10 cellular contexts compared by ENCODE assay signal in the genomic region with DNA sequence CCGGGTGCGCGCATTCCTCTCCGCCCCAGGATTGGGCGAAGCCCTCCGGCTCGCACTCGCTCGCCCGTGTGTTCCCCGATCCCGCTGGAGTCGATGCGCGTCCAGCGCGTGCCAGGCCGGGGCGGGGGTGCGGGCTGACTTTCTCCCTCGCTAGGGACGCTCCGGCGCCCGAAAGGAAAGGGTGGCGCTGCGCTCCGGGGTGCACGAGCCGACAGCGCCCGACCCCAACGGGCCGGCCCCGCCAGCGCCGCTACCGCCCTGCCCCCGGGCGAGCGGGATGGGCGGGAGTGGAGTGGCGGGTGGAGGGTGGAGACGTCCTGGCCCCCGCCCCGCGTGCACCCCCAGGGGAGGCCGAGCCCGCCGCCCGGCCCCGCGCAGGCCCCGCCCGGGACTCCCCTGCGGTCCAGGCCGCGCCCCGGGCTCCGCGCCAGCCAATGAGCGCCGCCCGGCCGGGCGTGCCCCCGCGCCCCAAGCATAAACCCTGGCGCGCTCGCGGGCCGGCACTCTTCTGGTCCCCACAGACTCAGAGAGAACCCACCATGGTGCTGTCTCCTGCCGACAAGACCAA. TPM values are rescaled to one million over a fixed set of nuclear protein-coding genes. Genes with fewer than 3 reads are reported as not detected.
DNase-seq lines count a peak whose midpoint lies in the region; ATAC-seq, FAIRE-seq and TF ChIP-seq lines count a peak whose summit lies in the region.
"Not testable (repeated sequence)": the region's sequence is repeated elsewhere in the genome, so short reads cannot be mapped to it uniquely, and the experiment has no call there.
"Had no signal": no experiment of that assay in that cellular context is flagged by ENCODE, and none has a peak within 500 bp of the region (broad histone marks: within the 10 kb centered on the region; RNA-seq: fewer than 3 reads in every experiment).

HBA2 (plus strand) TSS at position 503 of the 568 bp plus-strand sequence; CDS start at position 540, 37 bp downstream.

- not testable (repeated sequence) for H3K36me3 ChIP-seq in CD8-positive, alpha-beta T cell (ENCODE audit: insufficient read depth, low read length); spleen; upper lobe of right lung

- TF ChIP-seq POLR2A in spleen (IDR thresholded peaks at IDR 0.05) = not testable (repeated sequence)

- not testable (repeated sequence) for H3K4me3 ChIP-seq in CD8-positive, alpha-beta T cell (ENCODE audit: low read depth, low read length); spleen; upper lobe of right lung

- POLR2A ChIA-PET in CD8-positive, alpha-beta T cell (lab: Charles Lee); activated B cell treated with CpG ODN at 0.5 μM for 24 hours (lab: Charles Lee): not testable (repeated sequence)

- not testable (repeated sequence) for H3K9me3 Mint-ChIP-seq in CD8-positive, alpha-beta T cell; activated B cell treated with CpG ODN at 0.5 μM for 24 hours; activated naive CD8-positive, alpha-beta T cell treated with anti-CD3 and anti-CD28 coated beads, Interleukin-2, amount 50 U/mL, for 24 hours; immature natural killer cell

- peaks cover 15% of the 10 kb centered on the region for H3K4me1 Mint-ChIP-seq in CD8-positive, alpha-beta T cell (ENCODE audit: low read depth)
- not testable (repeated sequence) for H3K4me1 Mint-ChIP-seq in activated B cell treated with CpG ODN at 0.5 μM for 24 hours
- peaks cover 13% of the 10 kb centered on the region for H3K4me1 Mint-ChIP-seq in activated naive CD8-positive, alpha-beta T cell treated with anti-CD3 and anti-CD28 coated beads, Interleukin-2, amount 50 U/mL, for 24 hours
- peaks cover 7 to 11% of the 10 kb centered on the region in 2 donors for H3K4me1 Mint-ChIP-seq in immature natural killer cell

- no CpG with 5 or more reads among the region's 74 CpGs for whole genome bisulfite sequencing in spleen, 5 donors

- CTCF ChIA-PET in CD8-positive, alpha-beta T cell (lab: Charles Lee); activated B cell treated with CpG ODN at 0.5 μM for 24 hours (lab: Charles Lee): not testable (repeated sequence)

- FAIRE-seq in frontal cortex (lab: Jason Lieb, UNC) = not testable (repeated sequence)

- not testable (repeated sequence) for H3K4me1 ChIP-seq in CD8-positive, alpha-beta T cell (ENCODE audit: insufficient read depth, low read length); upper lobe of right lung
- H3K4me1 ChIP-seq in spleen = peaks cover 0 to 27% (median 3%) of the 10 kb centered on the region in 6 donors

- peak; percentile 48 for ATAC-seq in CD8-positive, alpha-beta T cell
- peak; percentile 67 for ATAC-seq in activated B cell treated with CpG ODN at 0.5 μM for 24 hours (ENCODE audit: low read depth)
- ATAC-seq in activated naive CD8-positive, alpha-beta T cell treated with anti-CD3 and anti-CD28 coated beads, Interleukin-2, amount 50 U/mL, for 24 hours = peak; percentile 24
- ATAC-seq in upper lobe of right lung = not testable (repeated sequence)

- H3K4me3 Mint-ChIP-seq in CD8-positive, alpha-beta T cell = peak within 1 kb of the TSS; percentile 35
- H3K4me3 Mint-ChIP-seq in activated B cell treated with CpG ODN at 0.5 μM for 24 hours; activated naive CD8-positive, alpha-beta T cell treated with anti-CD3 and anti-CD28 coated beads, Interleukin-2, amount 50 U/mL, for 24 hours: not testable (repeated sequence)
- H3K4me3 Mint-ChIP-seq in immature natural killer cell = peak within 1 kb of the TSS in 3 of 5 donors; percentile 35 to 40 (median 36)

- H3K27ac ChIP-seq in CD8-positive, alpha-beta T cell (ENCODE audit: low read depth, low read length); spleen; upper lobe of right lung: not testable (repeated sequence)

- not testable (repeated sequence) for DNase-seq in CD8-positive, alpha-beta T cell; activated B cell treated with CpG ODN at 0.5 μM for 24 hours; activated naive CD8-positive, alpha-beta T cell treated with anti-CD3 and anti-CD28 coated beads, Interleukin-2, amount 50 U/mL, for 24 hours; frontal cortex (ENCODE audit: low spot score in 2 of 2); immature natural killer cell; mucosa of gallbladder (ENCODE audit: low spot score); spleen; upper lobe of right lung

- H3K27me3 ChIP-seq in CD8-positive, alpha-beta T cell (ENCODE audit: insufficient read depth, low read length) = peaks cover 16% of the 10 kb centered on the region
- H3K27me3 ChIP-seq in spleen (replicated peaks in 1 of 7) (peaks cover 2 to 88% (median 58%) of the 10 kb centered on the region in 7 donors), upper lobe of right lung (peaks cover 62% of the 10 kb centered on the region)

- H3K9me3 ChIP-seq in CD8-positive, alpha-beta T cell (ENCODE audit: low read length); spleen; upper lobe of right lung: not testable (repeated sequence)

- intact Hi-C loops in CD8-positive, alpha-beta T cell (cut with DNase I, micrococcal nuclease); activated B cell treated with CpG ODN at 0.5 μM for 24 hours (cut with micrococcal nuclease); spleen (cut with DNase I; ENCODE audit: low total_unique reads); upper lobe of right lung (cut with DNase I): not testable (repeated sequence)

- not testable (repeated sequence) for H3K27ac Mint-ChIP-seq in CD8-positive, alpha-beta T cell; activated B cell treated with CpG ODN at 0.5 μM for 24 hours; activated naive CD8-positive, alpha-beta T cell treated with anti-CD3 and anti-CD28 coated beads, Interleukin-2, amount 50 U/mL, for 24 hours; immature natural killer cell

- H3K27me3 Mint-ChIP-seq in CD8-positive, alpha-beta T cell (ENCODE audit: low read depth) = peaks cover 52% of the 10 kb centered on the region
- peaks cover 46% of the 10 kb centered on the region for H3K27me3 Mint-ChIP-seq in activated B cell treated with CpG ODN at 0.5 μM for 24 hours
- H3K27me3 Mint-ChIP-seq in activated naive CD8-positive, alpha-beta T cell treated with anti-CD3 and anti-CD28 coated beads, Interleukin-2, amount 50 U/mL, for 24 hours = peaks cover 62% of the 10 kb centered on the region
- peaks cover 17 to 29% (median 19%) of the 10 kb centered on the region in 3 donors for H3K27me3 Mint-ChIP-seq in immature natural killer cell (ENCODE audit: low read depth in 3 of 3)

- not testable (repeated sequence) for H3K36me3 Mint-ChIP-seq in CD8-positive, alpha-beta T cell; activated B cell treated with CpG ODN at 0.5 μM for 24 hours (ENCODE audit: low read depth); activated naive CD8-positive, alpha-beta T cell treated with anti-CD3 and anti-CD28 coated beads, Interleukin-2, amount 50 U/mL, for 24 hours (ENCODE audit: low read depth); immature natural killer cell

- TF ChIP-seq CTCF in CD8-positive, alpha-beta T cell (IDR thresholded peaks at IDR 0.05); activated B cell treated with CpG ODN at 0.5 μM for 24 hours (IDR thresholded peaks at IDR 0.05); spleen (IDR thresholded peaks at IDR 0.05 in 8 of 11, conservative IDR thresholded peaks at IDR 0.05 in 3 of 11); upper lobe of right lung (IDR thresholded peaks at IDR 0.05): not testable (repeated sequence)

RNA-seq across cellular contexts. Expression of gene HBA2, which starts in this region (rescaled TPM):
- total RNA-seq in CD8-positive, alpha-beta T cell = not detected
- total RNA-seq in activated B cell treated with CpG ODN at 0.5 μM for 24 hours (90.7 and 104 TPM in 2 replicates), frontal cortex (823 TPM), mucosa of gallbladder (30.0 TPM), spleen (over 10,000 TPM in 3 of 7 donors, 1,000 to 10,000 TPM in 2, 100 to 1,000 TPM in 2; 283 to 16,395 (median 9,081) TPM), upper lobe of right lung (248 TPM)
- polyA plus RNA-seq in immature natural killer cell (100 to 1,000 TPM; 202 to 797 (median 725) TPM), spleen (1,000 to 10,000 TPM in 1 of 3 donors, 100 to 1,000 TPM in 2; 256 to 5,765 (median 344) TPM)
- total RNA-seq: dermis blood vessel endothelial cell had no signal
- polyA plus RNA-seq: AG04450 had no signal

Comparison
In these comparisons a context has a peak if more than half of its experiments do, and no peak if none do; other contexts are left out.
1. RNA of gene HBA2 (total RNA-seq): 90.7 to 104 TPM in activated B cell treated with CpG ODN at 0.5 μM for 24 hours; not detected in CD8-positive, alpha-beta T cell; every median in the first group is over 10 times any median in the second.
2. Peak in ATAC-seq in CD8-positive, alpha-beta T cell; RNA of the gene not detected or under 1 TPM.